Comparison of ENCODE assay signal across 13 cellular contexts in genomic region chr17:63751806-63752205, GRCh38. TPM values are rescaled to one million over a fixed set of nuclear protein-coding genes. Genes with fewer than 3 reads are reported as not detected.
A peak's percentile ranks its signal among the peaks of the same experiment; 100 is the strongest.
DNase-seq lines count a peak whose midpoint lies in the region; ATAC-seq and TF ChIP-seq lines count a peak whose summit lies in the region.
"Had no signal": no experiment of that assay in that cellular context is flagged by ENCODE, and none has a peak within 500 bp of the region (broad histone marks: within the 10 kb centered on the region; RNA-seq: fewer than 3 reads in every experiment).

No MANE protein-coding gene starts in this region.

- H3K27ac Mint-ChIP-seq in activated CD4-positive, alpha-beta T cell treated with anti-CD3 and anti-CD28 coated beads for 36 hours, result peak overlapping the region; percentile 81
- peak overlapping the region; percentile 90 for H3K27ac Mint-ChIP-seq in activated naive CD8-positive, alpha-beta T cell

- peaks cover 21% of the 10 kb centered on the region for H3K4me1 Mint-ChIP-seq in activated CD4-positive, alpha-beta T cell treated with anti-CD3 and anti-CD28 coated beads for 36 hours
- peaks cover 13% of the 10 kb centered on the region for H3K4me1 Mint-ChIP-seq in activated naive CD8-positive, alpha-beta T cell (ENCODE audit: low read depth)

- no peaks in the 10 kb centered on the region for H3K27me3 ChIP-seq in neutrophil
- H3K27me3 ChIP-seq: MG63, tibial nerve had no signal

- peaks cover 6% of the 10 kb centered on the region for H3K36me3 ChIP-seq in neutrophil

- TF ChIP-seq CTCF in NB4 (IDR thresholded peaks at IDR 0.05; ENCODE audit: low read depth, low read length), result no peak
- no peak for TF ChIP-seq CTCF in neutrophil (IDR thresholded peaks at IDR 0.05)

- H3K27me3 Mint-ChIP-seq in activated CD4-positive, alpha-beta T cell treated with anti-CD3 and anti-CD28 coated beads for 36 hours, result no peaks in the 10 kb centered on the region
- no peaks in the 10 kb centered on the region for H3K27me3 Mint-ChIP-seq in activated naive CD8-positive, alpha-beta T cell

- peaks cover 50% of the 10 kb centered on the region for H3K36me3 Mint-ChIP-seq in activated CD4-positive, alpha-beta T cell treated with anti-CD3 and anti-CD28 coated beads for 36 hours (ENCODE audit: low read depth)
- H3K36me3 Mint-ChIP-seq in activated naive CD8-positive, alpha-beta T cell, result peaks cover 11% of the 10 kb centered on the region

- peak overlapping the region; percentile 50 for H3K4me3 Mint-ChIP-seq in activated CD4-positive, alpha-beta T cell treated with anti-CD3 and anti-CD28 coated beads for 36 hours
- H3K4me3 Mint-ChIP-seq in activated naive CD8-positive, alpha-beta T cell, result peak overlapping the region; percentile 64

- CTCF ChIA-PET in activated CD4-positive, alpha-beta T cell treated with anti-CD3 and anti-CD28 coated beads for 36 hours (lab: Charles Lee), result interaction anchor here (0.7 to 0.9 kb wide), 2 partner anchors 17 to 70 kb away, joined by 3 to 4 read pairs; no protein-coding TSS in a partner anchor

- POLR2A ChIA-PET in activated CD4-positive, alpha-beta T cell treated with anti-CD3 and anti-CD28 coated beads for 36 hours (lab: Charles Lee), result interaction anchor here (0.8 to 1.0 kb wide), 2 partner anchors 9 to 16 kb away, joined by 3 to 5 read pairs; no protein-coding TSS in a partner anchor

- peaks cover 79 to 80% of the 10 kb centered on the region in 2 experiments for H3K4me1 ChIP-seq in neutrophil (ENCODE audit: control insufficient read depth in 1 of 2, insufficient read depth in 1 of 2, low read depth in 1 of 2, low read length in 1 of 2)
- H3K4me1 ChIP-seq: tibial nerve had no signal

- peak; percentile 48 for DNase-seq in activated CD4-positive, alpha-beta T cell treated with anti-CD3 and anti-CD28 coated beads for 36 hours
- DNase-seq in activated CD4-positive, alpha-beta T cell treated with anti-CD3 and anti-CD28 coated beads for 1 hour, result no peak
- peak; percentile 31 for DNase-seq in NB4 (ENCODE audit: low read depth)
- no peak for DNase-seq in NCI-H2171 (lab: John Stamatoyannopoulos, UW)
- DNase-seq in effector CD4-positive, alpha-beta T cell, result no peak
- DNase-seq: 8988T, kidney glomerular epithelial cell, MG63, NCI-H748 treated with DMSO at 0.1 percent for 48 hours had no signal

- H3K4me3 ChIP-seq in NB4 (ENCODE audit: low read depth, low read length), result no peak overlapping the region
- peak overlapping the region; percentile 39 to 49 for H3K4me3 ChIP-seq in neutrophil (ENCODE audit: low read depth in 1 of 2, low read length in 1 of 2)
- H3K4me3 ChIP-seq: MG63, tibial nerve had no signal

- H3K27ac ChIP-seq in neutrophil, result peak overlapping the region; percentile 83
- H3K27ac ChIP-seq: tibial nerve had no signal

- ATAC-seq in activated CD4-positive, alpha-beta T cell treated with anti-CD3 and anti-CD28 coated beads for 36 hours, result peak; percentile 76
- ATAC-seq in HG02840 (IDR thresholded peaks at IDR 0.05; ENCODE audit: low FRiP score, unreplicated experiment), result no peak

- H3K9me3 Mint-ChIP-seq in activated CD4-positive, alpha-beta T cell treated with anti-CD3 and anti-CD28 coated beads for 36 hours (ENCODE audit: low read depth), result no peaks in the 10 kb centered on the region
- H3K9me3 Mint-ChIP-seq in activated naive CD8-positive, alpha-beta T cell (ENCODE audit: low read depth), result no peaks in the 10 kb centered on the region

- H3K9me3 ChIP-seq in neutrophil, result no peaks in the 10 kb centered on the region
- H3K9me3 ChIP-seq: MG63, tibial nerve had no signal

- TF ChIP-seq POLR2A in NB4 (IDR thresholded peaks at IDR 0.05; ENCODE audit: extremely low read depth, insufficient read length), result no peak

- intact Hi-C loops in activated CD4-positive, alpha-beta T cell treated with anti-CD3 and anti-CD28 coated beads for 36 hours (cut with DNase I, micrococcal nuclease), result loop anchor here in 1 of 2 experiments (2.0 kb wide), 1 partner anchor 17 kb away; no protein-coding TSS in a partner anchor

RNA-seq across cellular contexts. Expression of gene STRADA, which starts 10.2 kb away (rescaled TPM):
- 10 to 100 TPM; 51.0 to 53.6 TPM for total RNA-seq in activated CD4-positive, alpha-beta T cell treated with anti-CD3 and anti-CD28 coated beads for 36 hours

RNA-seq across cellular contexts. Expression of gene CCDC47, which starts 21.6 kb away (rescaled TPM):
- total RNA-seq in activated CD4-positive, alpha-beta T cell treated with anti-CD3 and anti-CD28 coated beads for 36 hours, result 10 to 100 TPM; 76.9 to 82.3 TPM

RNA-seq across cellular contexts. Expression of gene DDX42, which starts 22.2 kb away (rescaled TPM):
- 100 to 1,000 TPM; 109 to 173 TPM for total RNA-seq in activated CD4-positive, alpha-beta T cell treated with anti-CD3 and anti-CD28 coated beads for 36 hours

RNA-seq across cellular contexts. Expression of gene LIMD2, which starts 51.9 kb away (rescaled TPM):
- 100 to 1,000 TPM; 119 to 127 TPM for total RNA-seq in activated CD4-positive, alpha-beta T cell treated with anti-CD3 and anti-CD28 coated beads for 36 hours

Comparison
In these comparisons a context has a peak if more than half of its experiments do, and no peak if none do; other contexts are left out.
1. DNase-seq: peak in activated CD4-positive, alpha-beta T cell treated with anti-CD3 and anti-CD28 coated beads for 36 hours (single experiment) and NB4 (single experiment); none in activated CD4-positive, alpha-beta T cell treated with anti-CD3 and anti-CD28 coated beads for 1 hour (single experiment), NCI-H2171 (single experiment) and effector CD4-positive, alpha-beta T cell (single experiment).